8 cellular contexts compared by ENCODE assay signal in the genomic region with DNA sequence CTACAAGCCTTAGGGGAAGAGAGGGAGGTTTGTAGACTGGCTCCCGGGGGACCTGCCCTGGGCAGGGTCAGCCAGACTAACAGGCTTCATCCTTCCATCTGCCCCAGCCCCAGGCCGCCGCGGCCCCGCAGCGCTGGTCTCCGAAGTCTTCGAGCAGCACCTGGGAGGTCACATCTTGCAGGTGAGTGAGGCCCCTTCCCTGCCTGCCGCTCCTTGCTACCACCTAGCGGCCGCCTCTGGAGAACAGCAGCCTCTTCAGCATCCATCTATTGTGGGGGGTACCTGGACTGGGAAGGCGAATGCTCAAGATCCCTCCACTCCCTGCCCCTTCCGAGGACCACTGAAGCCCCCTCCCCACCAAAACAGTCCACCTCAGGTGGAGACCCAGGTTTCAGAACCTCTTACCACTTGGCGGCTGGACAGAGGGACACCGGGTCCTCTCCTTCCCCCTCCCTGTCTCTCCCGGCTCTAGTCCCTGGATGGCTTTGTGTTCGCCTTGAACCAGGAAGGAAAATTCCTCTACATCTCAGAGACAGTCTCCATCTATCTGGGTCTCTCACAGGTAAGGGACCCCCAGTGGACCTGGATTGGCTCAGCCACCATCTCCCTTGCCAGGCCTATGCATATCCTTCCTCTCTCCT. TPM values are rescaled to one million over a fixed set of nuclear protein-coding genes. Genes with fewer than 3 reads are reported as not detected.
DNase-seq lines count a peak whose midpoint lies in the region; ATAC-seq and TF ChIP-seq lines count a peak whose summit lies in the region.

No MANE protein-coding gene starts in this region.

- no peak overlapping the region for H3K4me3 ChIP-seq in retinal pigment epithelial cell (ENCODE audit: low read length)

- ATAC-seq in foreskin keratinocyte (peak; percentile 38), GM19467 (IDR thresholded peaks at IDR 0.05; ENCODE audit: unreplicated experiment) (no peak), esophagus mucosa (no peak)

- H3K27ac ChIP-seq in foreskin keratinocyte: no peak overlapping the region

- H3K4me1 ChIP-seq in foreskin keratinocyte: peaks cover 6% of the 10 kb centered on the region

- TF ChIP-seq CTCF in foreskin keratinocyte (conservative IDR thresholded peaks at IDR 0.05): peak; percentile 79
- TF ChIP-seq CTCF in retinal pigment epithelial cell (conservative IDR thresholded peaks at IDR 0.05; ENCODE audit: low read depth, low read length): peak; percentile 96

- DNase-seq in activated gamma-delta T cell treated with Interleukin-2 at 50 U/mL for 16 hours (peak; percentile 65), activated gamma-delta T cell (lab: John Stamatoyannopoulos, UW) (no peak), NCI-H748 treated with DMSO at 0.1 percent for 48 hours (lab: John Stamatoyannopoulos, UW) (peak; percentile 66), foreskin keratinocyte (no peak), retinal pigment epithelial cell (ENCODE audit: low read depth) (no peak)
- peak; percentile 74 for DNase-seq in activated T-cell treated with anti-CD3 and anti-CD28 coated beads, Interleukin-2, amount 50 U/mL, for 1 hour

- peaks cover 28% of the 10 kb centered on the region for H3K27me3 ChIP-seq in foreskin keratinocyte

RNA-seq across cellular contexts. Expression of a gene that starts 12.7 kb away (rescaled TPM):
- total RNA-seq in foreskin keratinocyte (0.35 and 0.44 TPM in 2 replicates), esophagus mucosa (0.52 TPM)
- polyA plus RNA-seq in foreskin keratinocyte: 0.49 and 0.68 TPM in 2 replicates

RNA-seq across cellular contexts. Expression of a gene that starts 16.1 kb away (rescaled TPM):
- total RNA-seq in foreskin keratinocyte (39.6 and 41.3 TPM in 2 replicates), esophagus mucosa (34.5 TPM)
- 56.7 and 56.8 TPM in 2 replicates for polyA plus RNA-seq in foreskin keratinocyte

Comparison
In these comparisons a context has a peak if more than half of its experiments do, and no peak if none do; other contexts are left out.
1. DNase-seq: peak in activated gamma-delta T cell treated with Interleukin-2 at 50 U/mL for 16 hours (single experiment), NCI-H748 treated with DMSO at 0.1 percent for 48 hours (single experiment) and activated T-cell treated with anti-CD3 and anti-CD28 coated beads, Interleukin-2, amount 50 U/mL, for 1 hour (single experiment); none in activated gamma-delta T cell (single experiment), foreskin keratinocyte (0 of 2) and retinal pigment epithelial cell (single experiment).